1 cellular context compared by ENCODE assay signal in the genomic region with DNA sequence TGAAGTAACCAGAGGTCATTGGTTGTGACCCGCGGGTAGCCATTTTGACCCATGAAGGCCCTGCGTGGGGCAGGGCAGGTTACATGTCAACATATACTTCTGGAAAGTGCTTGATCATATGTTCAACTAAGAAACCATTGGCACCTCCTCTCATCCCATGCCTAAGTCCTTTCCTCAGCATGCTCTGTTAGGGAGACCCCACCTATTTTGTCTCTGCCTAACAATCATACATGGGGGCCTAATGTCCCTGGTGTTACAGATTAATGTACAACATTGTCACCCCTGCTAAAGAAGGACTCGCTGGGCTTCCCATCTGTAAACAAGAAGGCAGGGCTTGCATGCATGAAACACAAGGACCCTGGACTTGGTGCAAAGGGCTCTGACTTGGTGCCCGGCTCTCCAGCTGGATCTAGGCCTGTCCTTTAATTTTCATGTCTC.
TF ChIP-seq lines count a peak whose summit lies in the region.

No MANE protein-coding gene starts in this region.

TF ChIP-seq in HepG2, 621 proteins besides CTCF, POLR2A, EP300 and RAD21 (continued from another document and continues in another):
- TF ChIP-seq FOXP1 (IDR thresholded peaks at IDR 0.05): peak; percentile 30; the same call in 1 of the 2 replicates
- peak; percentile 94 for TF ChIP-seq FOXP1 (CRISPR knock-in tag; IDR thresholded peaks at IDR 0.05)
- no peak for TF ChIP-seq JUNB (CRISPR knock-in tag; IDR thresholded peaks at IDR 0.05; ENCODE audit: borderline replicate concordance)
- TF ChIP-seq, protein P1, sequence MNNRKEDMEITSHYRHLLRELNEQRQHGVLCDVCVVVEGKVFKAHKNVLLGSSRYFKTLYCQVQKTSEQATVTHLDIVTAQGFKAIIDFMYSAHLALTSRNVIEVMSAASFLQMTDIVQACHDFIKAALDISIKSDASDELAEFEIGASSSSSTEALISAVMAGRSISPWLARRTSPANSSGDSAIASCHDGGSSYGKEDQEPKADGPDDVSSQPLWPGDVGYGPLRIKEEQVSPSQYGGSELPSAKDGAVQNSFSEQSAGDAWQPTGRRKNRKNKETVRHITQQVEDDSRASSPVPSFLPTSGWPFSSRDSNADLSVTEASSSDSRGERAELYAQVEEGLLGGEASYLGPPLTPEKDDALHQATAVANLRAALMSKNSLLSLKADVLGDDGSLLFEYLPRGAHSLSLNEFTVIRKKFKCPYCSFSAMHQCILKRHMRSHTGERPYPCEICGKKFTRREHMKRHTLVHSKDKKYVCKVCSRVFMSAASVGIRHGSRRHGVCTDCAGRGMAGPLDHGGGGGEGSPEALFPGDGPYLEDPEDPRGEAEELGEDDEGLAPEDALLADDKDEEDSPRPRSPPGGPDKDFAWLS (CRISPR knock-in tag; IDR thresholded peaks at IDR 0.05; ENCODE audit: borderline replicate concordance): no peak
- peak; percentile 85 for TF ChIP-seq SP5 (CRISPR knock-in tag; IDR thresholded peaks at IDR 0.05; ENCODE audit: borderline replicate concordance, low read depth)
- TF ChIP-seq EHMT2 (IDR thresholded peaks at IDR 0.05; ENCODE audit: borderline replicate concordance, low read depth, low read length): peak; percentile 58; the same call in 1 of the 2 replicates
- no peak for TF ChIP-seq ZNF383 (CRISPR knock-in tag; IDR thresholded peaks at IDR 0.05; ENCODE audit: borderline replicate concordance)
- peak; percentile 24; the same call in 1 of the 2 replicates for TF ChIP-seq PHF20 (CRISPR knock-in tag; IDR thresholded peaks at IDR 0.05)
- peak; percentile 67; the same call in 1 of the 2 replicates for TF ChIP-seq MEIS1 (CRISPR knock-in tag; IDR thresholded peaks at IDR 0.05; ENCODE audit: borderline replicate concordance)
- TF ChIP-seq FOXM1 (CRISPR knock-in tag; IDR thresholded peaks at IDR 0.05): no peak
- TF ChIP-seq IRF2 (CRISPR knock-in tag; IDR thresholded peaks at IDR 0.05): peak; percentile 72; the same call in 1 of the 2 replicates
- TF ChIP-seq ZNF335 (CRISPR knock-in tag; IDR thresholded peaks at IDR 0.05): peak; percentile 46; the same call in 1 of the 2 replicates
- no peak for TF ChIP-seq MZF1 (CRISPR knock-in tag; IDR thresholded peaks at IDR 0.05; ENCODE audit: borderline replicate concordance)
- no peak for TF ChIP-seq TRIM24 (CRISPR knock-in tag; IDR thresholded peaks at IDR 0.05)
- no peak for TF ChIP-seq PCBP1 (IDR thresholded peaks at IDR 0.05; ENCODE audit: borderline replicate concordance, low read depth, low read length)
- peak; percentile 25; the same call in 1 of the 2 replicates for TF ChIP-seq SOX13 (IDR thresholded peaks at IDR 0.05)
- peak in 1 of 2 experiments; percentile 76; a peak in 2 of 4 replicates for TF ChIP-seq SOX13 (CRISPR knock-in tag; conservative IDR thresholded peaks at IDR 0.05 in 1 of 2, IDR thresholded peaks at IDR 0.05 in 1 of 2)
- TF ChIP-seq, protein P2, sequence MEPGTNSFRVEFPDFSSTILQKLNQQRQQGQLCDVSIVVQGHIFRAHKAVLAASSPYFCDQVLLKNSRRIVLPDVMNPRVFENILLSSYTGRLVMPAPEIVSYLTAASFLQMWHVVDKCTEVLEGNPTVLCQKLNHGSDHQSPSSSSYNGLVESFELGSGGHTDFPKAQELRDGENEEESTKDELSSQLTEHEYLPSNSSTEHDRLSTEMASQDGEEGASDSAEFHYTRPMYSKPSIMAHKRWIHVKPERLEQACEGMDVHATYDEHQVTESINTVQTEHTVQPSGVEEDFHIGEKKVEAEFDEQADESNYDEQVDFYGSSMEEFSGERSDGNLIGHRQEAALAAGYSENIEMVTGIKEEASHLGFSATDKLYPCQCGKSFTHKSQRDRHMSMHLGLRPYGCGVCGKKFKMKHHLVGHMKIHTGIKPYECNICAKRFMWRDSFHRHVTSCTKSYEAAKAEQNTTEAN (CRISPR knock-in tag; conservative IDR thresholded peaks at IDR 0.05): no peak
- peak; percentile 79; the same call in 1 of the 2 replicates for TF ChIP-seq ZNF556 (CRISPR knock-in tag; IDR thresholded peaks at IDR 0.05; ENCODE audit: borderline replicate concordance)
- TF ChIP-seq ZSCAN25 (CRISPR knock-in tag; IDR thresholded peaks at IDR 0.05): peak; percentile 84
- TF ChIP-seq, protein P3, sequence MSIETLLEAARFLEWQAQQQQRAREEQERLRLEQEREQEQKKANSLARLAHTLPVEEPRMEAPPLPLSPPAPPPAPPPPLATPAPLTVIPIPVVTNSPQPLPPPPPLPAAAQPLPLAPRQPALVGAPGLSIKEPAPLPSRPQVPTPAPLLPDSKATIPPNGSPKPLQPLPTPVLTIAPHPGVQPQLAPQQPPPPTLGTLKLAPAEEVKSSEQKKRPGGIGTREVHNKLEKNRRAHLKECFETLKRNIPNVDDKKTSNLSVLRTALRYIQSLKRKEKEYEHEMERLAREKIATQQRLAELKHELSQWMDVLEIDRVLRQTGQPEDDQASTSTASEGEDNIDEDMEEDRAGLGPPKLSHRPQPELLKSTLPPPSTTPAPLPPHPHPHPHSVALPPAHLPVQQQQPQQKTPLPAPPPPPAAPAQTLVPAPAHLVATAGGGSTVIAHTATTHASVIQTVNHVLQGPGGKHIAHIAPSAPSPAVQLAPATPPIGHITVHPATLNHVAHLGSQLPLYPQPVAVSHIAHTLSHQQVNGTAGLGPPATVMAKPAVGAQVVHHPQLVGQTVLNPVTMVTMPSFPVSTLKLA (IDR thresholded peaks at IDR 0.05): no peak
- no peak for TF ChIP-seq SETDB1 (CRISPR knock-in tag; IDR thresholded peaks at IDR 0.05; ENCODE audit: borderline replicate concordance)
- TF ChIP-seq ZNF501 (CRISPR knock-in tag; IDR thresholded peaks at IDR 0.05): peak; percentile 47; the same call in 1 of the 2 replicates
- TF ChIP-seq ZNF510 (CRISPR knock-in tag; IDR thresholded peaks at IDR 0.05; ENCODE audit: low read depth): 0 out of 2 replicates have a peak, but pooled peaks have one; percentile 31
- TF ChIP-seq ZMYM4 (CRISPR knock-in tag; IDR thresholded peaks at IDR 0.05): peak; percentile 40; the same call in 1 of the 2 replicates
- TF ChIP-seq, protein P4, sequence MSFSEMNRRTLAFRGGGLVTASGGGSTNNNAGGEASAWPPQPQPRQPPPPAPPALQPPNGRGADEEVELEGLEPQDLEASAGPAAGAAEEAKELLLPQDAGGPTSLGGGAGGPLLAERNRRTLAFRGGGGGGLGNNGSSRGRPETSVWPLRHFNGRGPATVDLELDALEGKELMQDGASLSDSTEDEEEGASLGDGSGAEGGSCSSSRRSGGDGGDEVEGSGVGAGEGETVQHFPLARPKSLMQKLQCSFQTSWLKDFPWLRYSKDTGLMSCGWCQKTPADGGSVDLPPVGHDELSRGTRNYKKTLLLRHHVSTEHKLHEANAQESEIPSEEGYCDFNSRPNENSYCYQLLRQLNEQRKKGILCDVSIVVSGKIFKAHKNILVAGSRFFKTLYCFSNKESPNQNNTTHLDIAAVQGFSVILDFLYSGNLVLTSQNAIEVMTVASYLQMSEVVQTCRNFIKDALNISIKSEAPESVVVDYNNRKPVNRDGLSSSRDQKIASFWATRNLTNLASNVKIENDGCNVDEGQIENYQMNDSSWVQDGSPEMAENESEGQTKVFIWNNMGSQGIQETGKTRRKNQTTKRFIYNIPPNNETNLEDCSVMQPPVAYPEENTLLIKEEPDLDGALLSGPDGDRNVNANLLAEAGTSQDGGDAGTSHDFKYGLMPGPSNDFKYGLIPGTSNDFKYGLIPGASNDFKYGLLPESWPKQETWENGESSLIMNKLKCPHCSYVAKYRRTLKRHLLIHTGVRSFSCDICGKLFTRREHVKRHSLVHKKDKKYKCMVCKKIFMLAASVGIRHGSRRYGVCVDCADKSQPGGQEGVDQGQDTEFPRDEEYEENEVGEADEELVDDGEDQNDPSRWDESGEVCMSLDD (CRISPR knock-in tag; IDR thresholded peaks at IDR 0.05; ENCODE audit: borderline replicate concordance): no peak
- TF ChIP-seq TCF7 (IDR thresholded peaks at IDR 0.05; ENCODE audit: low read depth): peak; percentile 33; the same call in 1 of the 2 replicates
- TF ChIP-seq, protein P5, sequence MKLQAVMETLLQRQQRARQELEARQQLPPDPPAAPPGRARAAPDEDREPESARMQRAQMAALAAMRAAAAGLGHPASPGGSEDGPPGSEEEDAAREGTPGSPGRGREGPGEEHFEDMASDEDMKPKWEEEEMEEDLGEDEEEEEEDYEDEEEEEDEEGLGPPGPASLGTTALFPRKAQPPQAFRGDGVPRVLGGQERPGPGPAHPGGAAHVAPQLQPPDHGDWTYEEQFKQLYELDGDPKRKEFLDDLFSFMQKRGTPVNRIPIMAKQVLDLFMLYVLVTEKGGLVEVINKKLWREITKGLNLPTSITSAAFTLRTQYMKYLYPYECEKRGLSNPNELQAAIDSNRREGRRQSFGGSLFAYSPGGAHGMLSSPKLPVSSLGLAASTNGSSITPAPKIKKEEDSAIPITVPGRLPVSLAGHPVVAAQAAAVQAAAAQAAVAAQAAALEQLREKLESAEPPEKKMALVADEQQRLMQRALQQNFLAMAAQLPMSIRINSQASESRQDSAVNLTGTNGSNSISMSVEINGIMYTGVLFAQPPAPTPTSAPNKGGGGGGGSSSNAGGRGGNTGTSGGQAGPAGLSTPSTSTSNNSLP (IDR thresholded peaks at IDR 0.05; ENCODE audit: low read depth, low read length): peak; percentile 75
- peak; percentile 77; the same call in 1 of the 2 replicates for TF ChIP-seq NFKBIZ (CRISPR knock-in tag; IDR thresholded peaks at IDR 0.05)
- TF ChIP-seq ZFP1 (CRISPR knock-in tag; IDR thresholded peaks at IDR 0.05): peak; percentile 50; the same call in 1 of the 2 replicates
- no peak for TF ChIP-seq ZNF256 (CRISPR knock-in tag; conservative IDR thresholded peaks at IDR 0.05)
- TF ChIP-seq MTA3 (CRISPR knock-in tag; IDR thresholded peaks at IDR 0.05): no peak
- TF ChIP-seq CREB1 (IDR thresholded peaks at IDR 0.05): no peak
- TF ChIP-seq CREB1 (CRISPR knock-in tag; IDR thresholded peaks at IDR 0.05): no peak
- TF ChIP-seq, protein P6, sequence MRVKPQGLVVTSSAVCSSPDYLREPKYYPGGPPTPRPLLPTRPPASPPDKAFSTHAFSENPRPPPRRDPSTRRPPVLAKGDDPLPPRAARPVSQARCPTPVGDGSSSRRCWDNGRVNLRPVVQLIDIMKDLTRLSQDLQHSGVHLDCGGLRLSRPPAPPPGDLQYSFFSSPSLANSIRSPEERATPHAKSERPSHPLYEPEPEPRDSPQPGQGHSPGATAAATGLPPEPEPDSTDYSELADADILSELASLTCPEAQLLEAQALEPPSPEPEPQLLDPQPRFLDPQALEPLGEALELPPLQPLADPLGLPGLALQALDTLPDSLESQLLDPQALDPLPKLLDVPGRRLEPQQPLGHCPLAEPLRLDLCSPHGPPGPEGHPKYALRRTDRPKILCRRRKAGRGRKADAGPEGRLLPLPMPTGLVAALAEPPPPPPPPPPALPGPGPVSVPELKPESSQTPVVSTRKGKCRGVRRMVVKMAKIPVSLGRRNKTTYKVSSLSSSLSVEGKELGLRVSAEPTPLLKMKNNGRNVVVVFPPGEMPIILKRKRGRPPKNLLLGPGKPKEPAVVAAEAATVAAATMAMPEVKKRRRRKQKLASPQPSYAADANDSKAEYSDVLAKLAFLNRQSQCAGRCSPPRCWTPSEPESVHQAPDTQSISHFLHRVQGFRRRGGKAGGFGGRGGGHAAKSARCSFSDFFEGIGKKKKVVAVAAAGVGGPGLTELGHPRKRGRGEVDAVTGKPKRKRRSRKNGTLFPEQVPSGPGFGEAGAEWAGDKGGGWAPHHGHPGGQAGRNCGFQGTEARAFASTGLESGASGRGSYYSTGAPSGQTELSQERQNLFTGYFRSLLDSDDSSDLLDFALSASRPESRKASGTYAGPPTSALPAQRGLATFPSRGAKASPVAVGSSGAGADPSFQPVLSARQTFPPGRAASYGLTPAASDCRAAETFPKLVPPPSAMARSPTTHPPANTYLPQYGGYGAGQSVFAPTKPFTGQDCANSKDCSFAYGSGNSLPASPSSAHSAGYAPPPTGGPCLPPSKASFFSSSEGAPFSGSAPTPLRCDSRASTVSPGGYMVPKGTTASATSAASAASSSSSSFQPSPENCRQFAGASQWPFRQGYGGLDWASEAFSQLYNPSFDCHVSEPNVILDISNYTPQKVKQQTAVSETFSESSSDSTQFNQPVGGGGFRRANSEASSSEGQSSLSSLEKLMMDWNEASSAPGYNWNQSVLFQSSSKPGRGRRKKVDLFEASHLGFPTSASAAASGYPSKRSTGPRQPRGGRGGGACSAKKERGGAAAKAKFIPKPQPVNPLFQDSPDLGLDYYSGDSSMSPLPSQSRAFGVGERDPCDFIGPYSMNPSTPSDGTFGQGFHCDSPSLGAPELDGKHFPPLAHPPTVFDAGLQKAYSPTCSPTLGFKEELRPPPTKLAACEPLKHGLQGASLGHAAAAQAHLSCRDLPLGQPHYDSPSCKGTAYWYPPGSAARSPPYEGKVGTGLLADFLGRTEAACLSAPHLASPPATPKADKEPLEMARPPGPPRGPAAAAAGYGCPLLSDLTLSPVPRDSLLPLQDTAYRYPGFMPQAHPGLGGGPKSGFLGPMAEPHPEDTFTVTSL (CRISPR knock-in tag; IDR thresholded peaks at IDR 0.05; ENCODE audit: borderline replicate concordance): peak; percentile 88; the same call in 1 of the 2 replicates
- TF ChIP-seq RBM39 (IDR thresholded peaks at IDR 0.05; ENCODE audit: low read depth, low read length, poor library complexity, severe bottlenecking): no peak
- TF ChIP-seq RXRA (CRISPR knock-in tag; IDR thresholded peaks at IDR 0.05): no peak
- TF ChIP-seq NCOA5 (CRISPR knock-in tag; IDR thresholded peaks at IDR 0.05): no peak
- TF ChIP-seq, protein P7, sequence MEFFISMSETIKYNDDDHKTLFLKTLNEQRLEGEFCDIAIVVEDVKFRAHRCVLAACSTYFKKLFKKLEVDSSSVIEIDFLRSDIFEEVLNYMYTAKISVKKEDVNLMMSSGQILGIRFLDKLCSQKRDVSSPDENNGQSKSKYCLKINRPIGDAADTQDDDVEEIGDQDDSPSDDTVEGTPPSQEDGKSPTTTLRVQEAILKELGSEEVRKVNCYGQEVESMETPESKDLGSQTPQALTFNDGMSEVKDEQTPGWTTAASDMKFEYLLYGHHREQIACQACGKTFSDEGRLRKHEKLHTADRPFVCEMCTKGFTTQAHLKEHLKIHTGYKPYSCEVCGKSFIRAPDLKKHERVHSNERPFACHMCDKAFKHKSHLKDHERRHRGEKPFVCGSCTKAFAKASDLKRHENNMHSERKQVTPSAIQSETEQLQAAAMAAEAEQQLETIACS (CRISPR knock-in tag; IDR thresholded peaks at IDR 0.05): no peak
- TF ChIP-seq MIXL1 (CRISPR knock-in tag; IDR thresholded peaks at IDR 0.05): peak; percentile 75
- TF ChIP-seq PHF21A (CRISPR knock-in tag; IDR thresholded peaks at IDR 0.05): peak; percentile 84; the same call in 1 of the 2 replicates
- TF ChIP-seq TEAD3 (CRISPR knock-in tag; optimal IDR thresholded peaks at IDR 0.05; ENCODE audit: borderline replicate concordance): peak; percentile 71
- no peak for TF ChIP-seq SSRP1 (CRISPR knock-in tag; IDR thresholded peaks at IDR 0.05)
- TF ChIP-seq GATAD2A (CRISPR knock-in tag; IDR thresholded peaks at IDR 0.05): peak; percentile 89
- TF ChIP-seq ZNF772 (CRISPR knock-in tag; IDR thresholded peaks at IDR 0.05): 0 out of 2 replicates have a peak, but pooled peaks have one; percentile 41
- TF ChIP-seq SMAD3 (CRISPR knock-in tag; IDR thresholded peaks at IDR 0.05): 0 out of 2 replicates have a peak, but pooled peaks have one; percentile 21
- TF ChIP-seq ELF1 (CRISPR knock-in tag; IDR thresholded peaks at IDR 0.05): no peak
- no peak for TF ChIP-seq ZNF263 (CRISPR knock-in tag; IDR thresholded peaks at IDR 0.05)
- peak; percentile 61; the same call in 1 of the 2 replicates for TF ChIP-seq ZMYM2 (CRISPR knock-in tag; IDR thresholded peaks at IDR 0.05)
- TF ChIP-seq SALL1 (CRISPR knock-in tag; IDR thresholded peaks at IDR 0.05): peak; percentile 91
- TF ChIP-seq ZNF17 (CRISPR knock-in tag; IDR thresholded peaks at IDR 0.05): no peak
- TF ChIP-seq MED13 (CRISPR knock-in tag; IDR thresholded peaks at IDR 0.05): no peak
